20 cellular contexts compared by ENCODE assay signal in genomic region chr18:26703170-26703933, GRCh38.
DNase-seq lines count a peak whose midpoint lies in the region; ATAC-seq, FAIRE-seq and TF ChIP-seq lines count a peak whose summit lies in the region.
"Had no signal": no experiment of that assay in that cellular context is flagged by ENCODE, and none has a peak within 500 bp of the region (broad histone marks: within the 10 kb centered on the region; RNA-seq: fewer than 3 reads in every experiment).

No MANE protein-coding gene starts in this region.

- no peak overlapping the region for H3K4me3 Mint-ChIP-seq in nephron progenitor cell
- H3K4me3 Mint-ChIP-seq: B cell; T-helper 1 cell treated with Interleukin-12 subunit alpha and Interleukin-12 subunit beta and Interleukin-4 antibody, amounts not matched to agents 30 μg/mL and 1 μg/mL, for 36 hours had no signal

- 4% methylated on average over 7 of the region's 7 CpGs for WGBS in K562 (ENCODE audit: insufficient coverage, low coverage, missing lambda C conversion rate)

- peak; percentile 72 for ATAC-seq in HCT116
- ATAC-seq in K562, result peak; percentile 83
- ATAC-seq: activated CD4-positive, CD25-positive, alpha-beta regulatory T cell treated with anti-CD3 and anti-CD28 coated beads, Interleukin-2, amount 50 U/mL, for 24 hours; left cardiac atrium had no signal

- TF ChIP-seq RAD21 in HCT116 (IDR thresholded peaks at IDR 0.05; ENCODE audit: low read depth) (no peak), K562 (CRISPR knock-in tag; conservative IDR thresholded peaks at IDR 0.05 in 1 of 2, IDR thresholded peaks at IDR 0.05 in 1 of 2) (no peak)

- H3K9me1 ChIP-seq in K562 (ENCODE audit: control insufficient read depth, insufficient read depth, low read length), result no peaks in the 10 kb centered on the region

- no peak for TF ChIP-seq CTCF in HCT116 (IDR thresholded peaks at IDR 0.05 in 2 of 3, conservative IDR thresholded peaks at IDR 0.05 in 1 of 3; ENCODE audit: borderline replicate concordance in 1 of 3, insufficient read depth in 1 of 3, low read depth in 2 of 3, low read length in 2 of 3)
- TF ChIP-seq CTCF in NB4 (IDR thresholded peaks at IDR 0.05; ENCODE audit: low read depth, low read length), result no peak
- no peak for TF ChIP-seq CTCF in K562 (IDR thresholded peaks at IDR 0.05 in 2 of 3, conservative IDR thresholded peaks at IDR 0.05 in 1 of 3; ENCODE audit: insufficient read depth in 2 of 3, low read depth in 1 of 3, low read length in 3 of 3)
- TF ChIP-seq CTCF in right atrium auricular region (IDR thresholded peaks at IDR 0.05), result no peak
- TF ChIP-seq CTCF in nephron progenitor cell (IDR thresholded peaks at IDR 0.05), result no peak

- no peaks in the 10 kb centered on the region for H3K27me3 Mint-ChIP-seq in nephron progenitor cell (ENCODE audit: low read depth, poor library complexity)

- H3K36me3 ChIP-seq in HCT116 (ENCODE audit: control insufficient read depth in 1 of 2, insufficient read depth in 2 of 2, low read length in 2 of 2) (no peaks in the 10 kb centered on the region), K562 (ENCODE audit: control insufficient read depth, insufficient read depth, low read length) (no peaks in the 10 kb centered on the region), mucosa of stomach (ENCODE audit: control insufficient read depth, insufficient read depth, low read length) (no peaks in the 10 kb centered on the region), right atrium auricular region (no peaks in the 10 kb centered on the region)
- H3K36me3 ChIP-seq: upper lobe of left lung had no signal

- CTCF ChIA-PET in HCT116 (lab: Charles Lee) (no interaction called here), K562 (lab: Yijun Ruan, JAX; ENCODE audit: low intra/inter-chr PET ratio) (no interaction called here)

- H3K36me3 Mint-ChIP-seq in nephron progenitor cell (ENCODE audit: low read depth), result no peaks in the 10 kb centered on the region

- no peaks in the 10 kb centered on the region for H3K9me3 Mint-ChIP-seq in nephron progenitor cell
- H3K9me3 Mint-ChIP-seq: T-helper 1 cell treated with Interleukin-12 subunit alpha and Interleukin-12 subunit beta and Interleukin-4 antibody, amounts not matched to agents 30 μg/mL and 1 μg/mL, for 36 hours had no signal

- no peaks in the 10 kb centered on the region for H3K9me2 ChIP-seq in HCT116 (ENCODE audit: insufficient read depth)

- H3K4me3 ChIP-seq in HCT116 (replicated peaks in 1 of 2; ENCODE audit: low read depth in 1 of 2, low read length in 2 of 2) (no peak overlapping the region), NB4 (ENCODE audit: low read depth, low read length) (peak overlapping the region; percentile 75), K562 (no peak overlapping the region), mucosa of stomach (ENCODE audit: low read length) (no peak overlapping the region), right atrium auricular region (no peak overlapping the region)
- H3K4me3 ChIP-seq: smooth muscle cell, upper lobe of left lung had no signal

- intact Hi-C loops in HCT116 (cut with micrococcal nuclease), result no loop called here
- intact Hi-C loops in K562 (cut with micrococcal nuclease), result no loop called here

- POLR2A ChIA-PET in HCT116 (lab: Charles Lee), result no interaction called here
- POLR2A ChIA-PET in K562 (lab: Yijun Ruan, JAX), result interaction anchor here (0.6 kb wide), 1 partner anchor 395 kb away, joined by 3 read pairs; no protein-coding TSS in a partner anchor

- no peak overlapping the region for H3K27ac Mint-ChIP-seq in nephron progenitor cell
- H3K27ac Mint-ChIP-seq: B cell; T-helper 1 cell treated with Interleukin-12 subunit alpha and Interleukin-12 subunit beta and Interleukin-4 antibody, amounts not matched to agents 30 μg/mL and 1 μg/mL, for 36 hours had no signal

- H3K27ac ChIP-seq in HCT116 (ENCODE audit: low read depth, low read length), result no peak overlapping the region
- no peak overlapping the region for H3K27ac ChIP-seq in K562 (ENCODE audit: extremely low read depth, low read depth, low read length)
- H3K27ac ChIP-seq in right atrium auricular region, result no peak overlapping the region
- H3K27ac ChIP-seq: upper lobe of left lung had no signal

- in situ Hi-C loops in K562 (cut with MboI), result no loop called here

- H2AFZ ChIP-seq in HCT116 (ENCODE audit: low read depth, low read length, poor library complexity, severe bottlenecking) (no peak overlapping the region), K562 (ENCODE audit: low read depth, low read length) (no peak overlapping the region)

- TF ChIP-seq EP300 in K562 (IDR thresholded peaks at IDR 0.05; ENCODE audit: low read length), result no peak

- peaks cover 25% of the 10 kb centered on the region for H3K27me3 ChIP-seq in HCT116 (ENCODE audit: insufficient read depth, low read length)
- no peaks in the 10 kb centered on the region for H3K27me3 ChIP-seq in K562 (ENCODE audit: control insufficient read depth in 2 of 2, insufficient read depth in 2 of 2, low read length in 2 of 2)
- H3K27me3 ChIP-seq in mucosa of stomach (ENCODE audit: control insufficient read depth, insufficient read depth, low read length), result no peaks in the 10 kb centered on the region
- no peaks in the 10 kb centered on the region for H3K27me3 ChIP-seq in right atrium auricular region
- H3K27me3 ChIP-seq: upper lobe of left lung had no signal

- H4K20me1 ChIP-seq in HCT116 (ENCODE audit: insufficient read depth), result no peaks in the 10 kb centered on the region
- no peaks in the 10 kb centered on the region for H4K20me1 ChIP-seq in K562 (replicated peaks; ENCODE audit: control insufficient read depth, insufficient read depth, low read length)

- H3K9me3 ChIP-seq in HCT116 (ENCODE audit: control insufficient read depth in 1 of 2, insufficient read depth in 1 of 2, low read depth in 1 of 2, low read length in 2 of 2), result no peaks in the 10 kb centered on the region
- H3K9me3 ChIP-seq in K562 (replicated peaks; ENCODE audit: control insufficient read depth, insufficient read depth, low read depth, low read length), result no peaks in the 10 kb centered on the region
- no peaks in the 10 kb centered on the region for H3K9me3 ChIP-seq in mucosa of stomach (ENCODE audit: control insufficient read depth, low read length)
- no peaks in the 10 kb centered on the region for H3K9me3 ChIP-seq in right atrium auricular region
- H3K9me3 ChIP-seq: upper lobe of left lung had no signal

- H3K9ac ChIP-seq in HCT116 (ENCODE audit: low read length) (no peak overlapping the region), K562 (ENCODE audit: insufficient read depth in 1 of 2, low read depth in 2 of 2, low read length in 2 of 2) (no peak overlapping the region), mucosa of stomach (ENCODE audit: low read length) (peak overlapping the region; percentile 72)

- peaks cover 1% of the 10 kb centered on the region for H3K4me1 Mint-ChIP-seq in nephron progenitor cell
- H3K4me1 Mint-ChIP-seq: B cell had no signal

- H3K4me1 ChIP-seq in HCT116 (ENCODE audit: control insufficient read depth in 1 of 2, insufficient read depth in 2 of 2, low read length in 2 of 2) (no peaks in the 10 kb centered on the region), K562 (replicated peaks in 1 of 2; ENCODE audit: control insufficient read depth in 2 of 2, insufficient read depth in 2 of 2, low read length in 2 of 2) (no peaks in the 10 kb centered on the region), mucosa of stomach (ENCODE audit: control insufficient read depth, insufficient read depth, low read length) (peaks cover 30% of the 10 kb centered on the region), right atrium auricular region (no peaks in the 10 kb centered on the region)

- RAD21 ChIA-PET in HCT116 (lab: Charles Lee; ENCODE audit: low non-redundant PET in 1 of 2, low total read pairs in 2 of 2, uncharacterized antibody in 2 of 2, unreplicated experiment in 2 of 2), result no interaction called here

- TF ChIP-seq POLR2A in HCT116 (IDR thresholded peaks at IDR 0.05; ENCODE audit: borderline replicate concordance, extremely low read depth, insufficient read depth, insufficient read length), result no peak
- peak; percentile 28 for TF ChIP-seq POLR2A in NB4 (IDR thresholded peaks at IDR 0.05; ENCODE audit: extremely low read depth, insufficient read length)
- TF ChIP-seq POLR2A in K562 (conservative IDR thresholded peaks at IDR 0.05), result no peak

- no peak overlapping the region for H3K4me2 ChIP-seq in HCT116 (ENCODE audit: low read length)
- no peak overlapping the region for H3K4me2 ChIP-seq in K562 (ENCODE audit: insufficient read depth, low read length)
- H3K4me2 ChIP-seq: smooth muscle cell had no signal

- no peaks in the 10 kb centered on the region for H3K79me2 ChIP-seq in HCT116 (ENCODE audit: insufficient read depth, low read length)
- no peaks in the 10 kb centered on the region for H3K79me2 ChIP-seq in K562 (ENCODE audit: control insufficient read depth, insufficient read depth, low read length)

- FAIRE-seq in K562 (lab: Jason Lieb, UNC), result no peak

- no peak for DNase-seq in HCT116 (ENCODE audit: low read depth, low spot score)
- peak; percentile 83 for DNase-seq in NB4 (ENCODE audit: low read depth)
- DNase-seq in K562 (ENCODE audit: extremely low read depth in 1 of 4, low spot score in 3 of 4), result peak in 1 of 4 experiments; percentile 12
- DNase-seq in NCI-H2029 (lab: John Stamatoyannopoulos, UW), result no peak
- no peak for DNase-seq in right atrium auricular region (ENCODE audit: low spot score)
- no peak for DNase-seq in HuH-7 (ENCODE audit: low spot score)
- no peak for DNase-seq in nephron progenitor cell
- DNase-seq: activated gamma-delta T cell treated with Interleukin-2 at 50 U/mL for 16 hours; DMS79 treated with DMSO at 0.1 percent for 48 hours; effector memory CD4-positive, alpha-beta T cell; hypothalamus; left cardiac atrium; NCI-H2081; SHP77; upper lobe of left lung had no signal

- BruUV-seq in HCT116 (replicated peaks; lab: Mats Ljungman, UMichigan) (no TSS peak), K562 (replicated peaks; lab: Mats Ljungman, UMichigan) (no TSS peak)

TF ChIP-seq in HCT116, 20 proteins besides CTCF, POLR2A, EP300 and RAD21 (continues in another document):
- TF ChIP-seq SIN3A (IDR thresholded peaks at IDR 0.05; ENCODE audit: low read depth) (no peak), EZH2phosphoT487 (IDR thresholded peaks at IDR 0.05; ENCODE audit: borderline replicate concordance) (no peak), YY1 (IDR thresholded peaks at IDR 0.05; ENCODE audit: extremely low read depth, insufficient replicate concordance, low read depth, low read length) (no peak), TCF7L2 (IDR thresholded peaks at IDR 0.05; ENCODE audit: borderline replicate concordance, extremely low read depth, insufficient read depth, insufficient read length) (no peak), ZNF274 (IDR thresholded peaks at IDR 0.05; ENCODE audit: low read depth, low read length) (no peak)

TF ChIP-seq in K562, 482 proteins besides CTCF, POLR2A, EP300 and RAD21 (continues in another document):
- no peak for TF ChIP-seq ZSCAN29 (IDR thresholded peaks at IDR 0.05)
- TF ChIP-seq SAFB2 (IDR thresholded peaks at IDR 0.05; ENCODE audit: borderline replicate concordance, low read depth, low read length, severe bottlenecking), result no peak
- no peak for TF ChIP-seq NFRKB (IDR thresholded peaks at IDR 0.05; ENCODE audit: low read depth)
- TF ChIP-seq POU5F1 (IDR thresholded peaks at IDR 0.05; ENCODE audit: borderline replicate concordance, low read depth, low read length, partially characterized antibody), result no peak
- TF ChIP-seq MTA2 (IDR thresholded peaks at IDR 0.05; ENCODE audit: low read depth), result no peak
